In genomic region chr7:154905615-154906014, GRCh38 we compare ENCODE assay signal across 26 cellular contexts.
"Had no signal": no experiment of that assay in that cellular context is flagged by ENCODE, and none has a peak within 500 bp of the region (broad histone marks: within the 10 kb centered on the region; RNA-seq: fewer than 3 reads in every experiment).

No MANE protein-coding gene starts in this region.

- H3K9me3 Mint-ChIP-seq: memory B cell; stimulated activated effector memory CD8-positive, alpha-beta T cell treated with anti-CD3 and anti-CD28 coated beads, Interleukin-12 subunit alpha, Interleukin-12 subunit beta, amount 100 ng/mL, for 72 hours had no signal

- DNase-seq: cerebellar nuclear complex; dorsolateral prefrontal cortex; effector CD4-positive, alpha-beta T cell; foreskin fibroblast; gastrocnemius medialis; heart left ventricle; occipital lobe; pancreas; right lobe of liver; stimulated activated CD4-positive, alpha-beta T cell treated with anti-CD3 and anti-CD28 coated beads, Interleukin-2, amount 100 ng/mL, for 24 hours; stimulated activated CD4-positive, alpha-beta T cell treated with anti-CD3 and anti-CD28 coated beads, Interleukin-4, amount 100 ng/mL, for 24 hours; stimulated activated naive CD4-positive, alpha-beta T cell treated with Interleukin-2 at 50 U/mL for 16 hours; stomach; upper lobe of left lung; uterus had no signal

- H3K36me3 ChIP-seq: gastrocnemius medialis, heart left ventricle, pancreas, right lobe of liver, stomach, thoracic aorta, tibial nerve, upper lobe of left lung, uterus had no signal

- H3K27ac Mint-ChIP-seq: memory B cell; nephron; stimulated activated effector memory CD8-positive, alpha-beta T cell treated with anti-CD3 and anti-CD28 coated beads, Interleukin-12 subunit alpha, Interleukin-12 subunit beta, amount 100 ng/mL, for 72 hours had no signal

- H3K4me1 ChIP-seq: gastrocnemius medialis, heart left ventricle, pancreas, tibial nerve, upper lobe of left lung, uterus had no signal

- H3K4me3 ChIP-seq: dorsolateral prefrontal cortex, gastrocnemius medialis, heart left ventricle, hepatocyte, lung, pancreas, right lobe of liver, smooth muscle cell, stomach, thoracic aorta, tibial nerve, upper lobe of left lung, uterus had no signal

- H3K27ac ChIP-seq: epithelial cell of prostate, gastrocnemius medialis, heart left ventricle, hepatocyte, pancreas, right lobe of liver, thoracic aorta, tibial nerve, upper lobe of left lung, uterus had no signal

- H3K9me3 ChIP-seq: gastrocnemius medialis, pancreas, right lobe of liver, thoracic aorta, uterus had no signal

- H3K36me3 Mint-ChIP-seq: memory B cell; stimulated activated effector memory CD8-positive, alpha-beta T cell treated with anti-CD3 and anti-CD28 coated beads, Interleukin-12 subunit alpha, Interleukin-12 subunit beta, amount 100 ng/mL, for 72 hours had no signal

- H3K4me1 Mint-ChIP-seq: memory B cell; nephron; stimulated activated effector memory CD8-positive, alpha-beta T cell treated with anti-CD3 and anti-CD28 coated beads, Interleukin-12 subunit alpha, Interleukin-12 subunit beta, amount 100 ng/mL, for 72 hours had no signal

- ATAC-seq: esophagus mucosa; gastrocnemius medialis; heart left ventricle; left lobe of liver; pancreas; right lobe of liver; stimulated activated effector memory CD8-positive, alpha-beta T cell treated with anti-CD3 and anti-CD28 coated beads, Interleukin-12 subunit alpha, Interleukin-12 subunit beta, amount 100 ng/mL, for 72 hours had no signal

- H3K27me3 ChIP-seq: dorsolateral prefrontal cortex, hepatocyte, pancreas, right lobe of liver, tibial nerve, upper lobe of left lung, uterus had no signal

- H3K4me3 Mint-ChIP-seq: memory B cell; nephron; stimulated activated effector memory CD8-positive, alpha-beta T cell treated with anti-CD3 and anti-CD28 coated beads, Interleukin-12 subunit alpha, Interleukin-12 subunit beta, amount 100 ng/mL, for 72 hours had no signal
